15 cellular contexts compared by ENCODE assay signal in genomic region chr4:78779280-78779679, GRCh38. TPM values are rescaled to one million over a fixed set of nuclear protein-coding genes. Genes with fewer than 3 reads are reported as not detected.
A peak's percentile ranks its signal among the peaks of the same experiment; 100 is the strongest.
DNase-seq lines count a peak whose midpoint lies in the region; ATAC-seq, FAIRE-seq and TF ChIP-seq lines count a peak whose summit lies in the region.
"Had no signal": no experiment of that assay in that cellular context is flagged by ENCODE, and none has a peak within 500 bp of the region (broad histone marks: within the 10 kb centered on the region; RNA-seq: fewer than 3 reads in every experiment).

No MANE protein-coding gene starts in this region.

- H3K9me3 ChIP-seq in DND-41 (ENCODE audit: insufficient read depth, low read length, severe bottlenecking) (no peaks in the 10 kb centered on the region), SU-DHL-6 (ENCODE audit: insufficient read depth, low read length) (no peaks in the 10 kb centered on the region), upper lobe of left lung (no peaks in the 10 kb centered on the region)
- H3K9me3 ChIP-seq: vagina had no signal

- no peak overlapping the region for H3K9ac ChIP-seq in DND-41 (ENCODE audit: low read depth, low read length)
- H3K9ac ChIP-seq in SU-DHL-6 (ENCODE audit: low read length), result no peak overlapping the region

- H3K79me2 ChIP-seq in DND-41 (ENCODE audit: insufficient read depth, low read length) (peaks cover 76% of the 10 kb centered on the region), SU-DHL-6 (ENCODE audit: insufficient read depth, low read length) (peaks cover 54% of the 10 kb centered on the region)

- DNase-seq in DND-41, result no peak
- DNase-seq in GM19239 (ENCODE audit: insufficient read length, low spot score), result no peak
- peak; percentile 27 for DNase-seq in left kidney (ENCODE audit: low read depth, low spot score)
- no peak for DNase-seq in upper lobe of left lung
- no peak for DNase-seq in Ammon's horn (ENCODE audit: low spot score)
- no peak for DNase-seq in GM10266 (ENCODE audit: extremely low spot score)
- no peak for DNase-seq in glomerular visceral epithelial cell (ENCODE audit: extremely low spot score)
- DNase-seq: activated CD4-positive, alpha-beta T cell treated with anti-CD3 and anti-CD28 coated beads for 1 hour; activated T-cell treated with anti-CD3 and anti-CD28 coated beads, Interleukin-2, amount 50 U/mL, for 24 hours; aorta; NCI-H1092; NCI-H526 treated with DMSO at 0.1 percent for 48 hours; stimulated activated CD4-positive, alpha-beta T cell treated with anti-CD3 and anti-CD28 coated beads, Interleukin-12 subunit alpha, Interleukin-12 subunit beta, amount 100 ng/mL, for 4 hours had no signal

- ATAC-seq in DND-41 (ENCODE audit: insufficient read depth, low read depth), result no peak
- ATAC-seq in upper lobe of left lung (ENCODE audit: low FRiP score in 2 of 2), result no peak

- peak overlapping the region; percentile 67; the same call in 1 of the 2 replicates for H3K4me2 ChIP-seq in DND-41 (ENCODE audit: insufficient read depth, low read length)
- H3K4me2 ChIP-seq in SU-DHL-6 (ENCODE audit: low read depth, low read length, poor library complexity, severe bottlenecking), result peak overlapping the region; percentile 90

- no peak for TF ChIP-seq EP300 in upper lobe of left lung (IDR thresholded peaks at IDR 0.05)

- FAIRE-seq in GM19239 (lab: Jason Lieb, UNC), result peak; percentile 87

- WGBS in upper lobe of left lung, 2 donors, result 77 to 78% methylated on average over 2 of the region's 2 CpGs

- no peak overlapping the region for H2AFZ ChIP-seq in DND-41 (ENCODE audit: low read depth, low read length)
- H2AFZ ChIP-seq in SU-DHL-6 (ENCODE audit: low read depth, low read length, severe bottlenecking), result no peak overlapping the region

- peaks cover 40% of the 10 kb centered on the region for H3K4me1 ChIP-seq in DND-41 (ENCODE audit: insufficient read depth, low read length)
- peaks cover 17 to 46% (median 22%) of the 10 kb centered on the region in 4 donors for H3K4me1 ChIP-seq in upper lobe of left lung

- H3K27ac ChIP-seq in DND-41 (ENCODE audit: low read length), result no peak overlapping the region
- no peak overlapping the region for H3K27ac ChIP-seq in SU-DHL-6 (ENCODE audit: low read depth, low read length)
- H3K27ac ChIP-seq in upper lobe of left lung, result no peak overlapping the region
- H3K27ac ChIP-seq: vagina had no signal

- H3K4me3 ChIP-seq in DND-41 (ENCODE audit: low read depth in 1 of 2, low read length in 2 of 2) (no peak overlapping the region), SU-DHL-6 (ENCODE audit: insufficient read depth, low read length, poor library complexity, severe bottlenecking) (no peak overlapping the region), upper lobe of left lung (no peak overlapping the region)

- no peak for TF ChIP-seq POLR2A in upper lobe of left lung (IDR thresholded peaks at IDR 0.05)

- no peaks in the 10 kb centered on the region for H3K9me2 ChIP-seq in SU-DHL-6 (replicated peaks; ENCODE audit: insufficient read depth, low read length)

- H3K27me3 ChIP-seq in DND-41 (ENCODE audit: insufficient read depth, low read length, poor library complexity), result no peaks in the 10 kb centered on the region
- no peaks in the 10 kb centered on the region for H3K27me3 ChIP-seq in SU-DHL-6 (ENCODE audit: low read length)
- no peaks in the 10 kb centered on the region for H3K27me3 ChIP-seq in upper lobe of left lung
- H3K27me3 ChIP-seq: vagina had no signal

- TF ChIP-seq CTCF in DND-41 (IDR thresholded peaks at IDR 0.05; ENCODE audit: borderline replicate concordance, extremely low read depth, low read length, poor library complexity, severe bottlenecking) (no peak), SU-DHL-6 (IDR thresholded peaks at IDR 0.05; ENCODE audit: insufficient read depth, low read length, poor library complexity, severe bottlenecking) (no peak), upper lobe of left lung (IDR thresholded peaks at IDR 0.05) (no peak), GM10266 (IDR thresholded peaks at IDR 0.05; ENCODE audit: control insufficient read depth, insufficient read depth, low read depth, missing control alignments) (no peak)

- H3K36me3 ChIP-seq in DND-41 (ENCODE audit: insufficient read depth, low read length) (no peaks in the 10 kb centered on the region), SU-DHL-6 (ENCODE audit: low read length) (no peaks in the 10 kb centered on the region), upper lobe of left lung (no peaks in the 10 kb centered on the region)
- H3K36me3 ChIP-seq: vagina had no signal

- no peaks in the 10 kb centered on the region; the same call in 1 of the 2 replicates for H4K20me1 ChIP-seq in DND-41 (ENCODE audit: insufficient read depth, low read length)
- 0 out of 2 replicates have a peak, but pooled peaks cover 8% of the 10 kb centered on the region for H4K20me1 ChIP-seq in SU-DHL-6 (ENCODE audit: low read depth, low read length)

- 0 out of 2 replicates have a peak, but pooled peaks cover 4% of the 10 kb centered on the region for H3F3A ChIP-seq in SU-DHL-6 (ENCODE audit: insufficient read depth)

RNA-seq across cellular contexts. Expression of gene BMP2K, which starts 3.1 kb away (rescaled TPM):
- 10 to 100 TPM; 34.2 to 50.3 (median 42.1) TPM for total RNA-seq in upper lobe of left lung
